1 cellular context compared by ENCODE assay signal in genomic region chr7:96303105-96303685, GRCh38.
TF ChIP-seq lines count a peak whose summit lies in the region.

No MANE protein-coding gene starts in this region.

TF ChIP-seq in HepG2, 621 proteins besides CTCF, POLR2A, EP300 and RAD21 (continued from another document):
- TF ChIP-seq ARID4A (CRISPR knock-in tag; IDR thresholded peaks at IDR 0.05; ENCODE audit: borderline replicate concordance), result peak; percentile 50; the same call in 1 of the 2 replicates
- TF ChIP-seq HDAC6 (IDR thresholded peaks at IDR 0.05; ENCODE audit: low read depth, low read length), result no peak
- TF ChIP-seq MBNL3 (CRISPR knock-in tag; conservative IDR thresholded peaks at IDR 0.05), result no peak
- TF ChIP-seq, protein P1, sequence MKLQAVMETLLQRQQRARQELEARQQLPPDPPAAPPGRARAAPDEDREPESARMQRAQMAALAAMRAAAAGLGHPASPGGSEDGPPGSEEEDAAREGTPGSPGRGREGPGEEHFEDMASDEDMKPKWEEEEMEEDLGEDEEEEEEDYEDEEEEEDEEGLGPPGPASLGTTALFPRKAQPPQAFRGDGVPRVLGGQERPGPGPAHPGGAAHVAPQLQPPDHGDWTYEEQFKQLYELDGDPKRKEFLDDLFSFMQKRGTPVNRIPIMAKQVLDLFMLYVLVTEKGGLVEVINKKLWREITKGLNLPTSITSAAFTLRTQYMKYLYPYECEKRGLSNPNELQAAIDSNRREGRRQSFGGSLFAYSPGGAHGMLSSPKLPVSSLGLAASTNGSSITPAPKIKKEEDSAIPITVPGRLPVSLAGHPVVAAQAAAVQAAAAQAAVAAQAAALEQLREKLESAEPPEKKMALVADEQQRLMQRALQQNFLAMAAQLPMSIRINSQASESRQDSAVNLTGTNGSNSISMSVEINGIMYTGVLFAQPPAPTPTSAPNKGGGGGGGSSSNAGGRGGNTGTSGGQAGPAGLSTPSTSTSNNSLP (IDR thresholded peaks at IDR 0.05; ENCODE audit: low read depth, low read length), result no peak
- TF ChIP-seq YEATS4 (CRISPR knock-in tag; IDR thresholded peaks at IDR 0.05; ENCODE audit: borderline replicate concordance), result peak; percentile 69; the same call in 1 of the 2 replicates
- TF ChIP-seq HNF4G (IDR thresholded peaks at IDR 0.05; ENCODE audit: borderline replicate concordance, low read depth, low read length), result peak; percentile 64
- peak; percentile 73; the same call in 1 of the 2 replicates for TF ChIP-seq HNF4G (CRISPR knock-in tag; IDR thresholded peaks at IDR 0.05; ENCODE audit: borderline replicate concordance, low read depth)
- peak; percentile 94 for TF ChIP-seq HDAC2 (CRISPR knock-in tag; IDR thresholded peaks at IDR 0.05)
- TF ChIP-seq YEATS2 (CRISPR knock-in tag; IDR thresholded peaks at IDR 0.05; ENCODE audit: borderline replicate concordance), result peak; percentile 46; the same call in 1 of the 2 replicates
- peak; percentile 94 for TF ChIP-seq SP5 (CRISPR knock-in tag; IDR thresholded peaks at IDR 0.05; ENCODE audit: borderline replicate concordance, low read depth)
- peak; percentile 24; the same call in 1 of the 2 replicates for TF ChIP-seq MED13 (CRISPR knock-in tag; IDR thresholded peaks at IDR 0.05)
- TF ChIP-seq ZNF251 (CRISPR knock-in tag; IDR thresholded peaks at IDR 0.05), result no peak
- TF ChIP-seq, protein P2, sequence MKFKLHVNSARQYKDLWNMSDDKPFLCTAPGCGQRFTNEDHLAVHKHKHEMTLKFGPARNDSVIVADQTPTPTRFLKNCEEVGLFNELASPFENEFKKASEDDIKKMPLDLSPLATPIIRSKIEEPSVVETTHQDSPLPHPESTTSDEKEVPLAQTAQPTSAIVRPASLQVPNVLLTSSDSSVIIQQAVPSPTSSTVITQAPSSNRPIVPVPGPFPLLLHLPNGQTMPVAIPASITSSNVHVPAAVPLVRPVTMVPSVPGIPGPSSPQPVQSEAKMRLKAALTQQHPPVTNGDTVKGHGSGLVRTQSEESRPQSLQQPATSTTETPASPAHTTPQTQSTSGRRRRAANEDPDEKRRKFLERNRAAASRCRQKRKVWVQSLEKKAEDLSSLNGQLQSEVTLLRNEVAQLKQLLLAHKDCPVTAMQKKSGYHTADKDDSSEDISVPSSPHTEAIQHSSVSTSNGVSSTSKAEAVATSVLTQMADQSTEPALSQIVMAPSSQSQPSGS (CRISPR knock-in tag; IDR thresholded peaks at IDR 0.05), result peak; percentile 73; the same call in 1 of the 2 replicates
- no peak for TF ChIP-seq ZNF879 (CRISPR knock-in tag; IDR thresholded peaks at IDR 0.05)
- peak; percentile 90; the same call in 1 of the 2 replicates for TF ChIP-seq FOXK1 (CRISPR knock-in tag; IDR thresholded peaks at IDR 0.05; ENCODE audit: borderline replicate concordance, low read depth)
- TF ChIP-seq KDM6A (CRISPR knock-in tag; IDR thresholded peaks at IDR 0.05; ENCODE audit: low read depth), result peak; percentile 79
TF ChIP-seq in HepG2: peak in this region for 201.
